Comparison of ENCODE assay signal across 9 cellular contexts in genomic region chr14:50229646-50230045, GRCh38. TPM values are rescaled to one million over a fixed set of nuclear protein-coding genes. Genes with fewer than 3 reads are reported as not detected.
DNase-seq lines count a peak whose midpoint lies in the region; ATAC-seq, FAIRE-seq and TF ChIP-seq lines count a peak whose summit lies in the region.
"Had no signal": no experiment of that assay in that cellular context is flagged by ENCODE, and none has a peak within 500 bp of the region (broad histone marks: within the 10 kb centered on the region; RNA-seq: fewer than 3 reads in every experiment).

No MANE protein-coding gene starts in this region.

- no peak for DNase-seq in DND-41
- DNase-seq in PC-3, result no peak
- no peak for DNase-seq in endothelial cell of umbilical vein (ENCODE audit: low read depth, low spot score)
- no peak for DNase-seq in H7
- DNase-seq in RPMI8226, result no peak
- DNase-seq in stimulated activated CD4-positive, alpha-beta T cell treated with anti-CD3 and anti-CD28 coated beads, Interleukin-4, amount 100 ng/mL, for 24 hours, result no peak
- DNase-seq: NCI-H1436 had no signal

- no peak overlapping the region; the same call in 1 of the 2 replicates for H3K27ac ChIP-seq in DND-41 (ENCODE audit: low read length)
- H3K27ac ChIP-seq in PC-3 (ENCODE audit: low read length), result no peak overlapping the region
- no peak overlapping the region for H3K27ac ChIP-seq in endothelial cell of umbilical vein (ENCODE audit: insufficient read depth, low read depth, low read length)
- no peak overlapping the region for H3K27ac ChIP-seq in parathyroid adenoma

- no TSS peak for BruUV-seq in PC-3 (replicated peaks; lab: Mats Ljungman, UMichigan)
- BruUV-seq in endothelial cell of umbilical vein (replicated peaks; lab: Mats Ljungman, UMichigan), result no TSS peak

- FAIRE-seq in endothelial cell of umbilical vein (lab: Jason Lieb, UNC), result no peak

- H3F3A ChIP-seq in PC-3 (ENCODE audit: low read length, unreplicated experiment), result peaks cover 10% of the 10 kb centered on the region

- TF ChIP-seq POLR2A in endothelial cell of umbilical vein (IDR thresholded peaks at IDR 0.05; ENCODE audit: low read depth, low read length), result no peak

- H4K20me1 ChIP-seq in DND-41 (ENCODE audit: insufficient read depth, low read length) (peaks cover 3% of the 10 kb centered on the region; the same call in 1 of the 2 replicates), PC-3 (ENCODE audit: low read length) (0 out of 2 replicates have a peak, but pooled peaks cover 11% of the 10 kb centered on the region), endothelial cell of umbilical vein (replicated peaks; ENCODE audit: control insufficient read depth, extremely low read depth, insufficient read depth, low read length) (peaks cover 13% of the 10 kb centered on the region)

- CTCF ChIA-PET in PC-3 (lab: Charles Lee) (no interaction called here), endothelial cell of umbilical vein (lab: Charles Lee) (no interaction called here)

- POLR2A ChIA-PET in PC-3 (lab: Charles Lee; ENCODE audit: unreplicated experiment), result no interaction called here
- POLR2A ChIA-PET in endothelial cell of umbilical vein (lab: Charles Lee), result no interaction called here

- peak overlapping the region; percentile 29 to 75; a peak in 3 of 4 replicates for H3K4me3 ChIP-seq in DND-41 (ENCODE audit: low read depth in 1 of 2, low read length in 2 of 2)
- H3K4me3 ChIP-seq in PC-3 (ENCODE audit: low read length), result peak overlapping the region; percentile 93
- H3K4me3 ChIP-seq in endothelial cell of umbilical vein (replicated peaks in 1 of 3; ENCODE audit: insufficient read depth in 1 of 3, low read depth in 1 of 3, low read length in 3 of 3), result peak overlapping the region in 1 of 3 experiments; percentile 99
- H3K4me3 ChIP-seq in parathyroid adenoma (ENCODE audit: low read depth, low read length), result peak overlapping the region; percentile 84
- H3K4me3 ChIP-seq in H7 (ENCODE audit: insufficient read depth, low read depth, low read length), result no peak overlapping the region

- intact Hi-C loops in PC-3 (cut with micrococcal nuclease), result loop anchor here (2.0 to 5.0 kb wide), 3 partner anchors 83 to 367 kb away; partner anchors contain the start of genes DMAC2L, L2HGDH and MAP4K5
- intact Hi-C loops in endothelial cell of umbilical vein (cut with micrococcal nuclease), result loop anchor here (2.0 to 10.0 kb wide), 3 partner anchors 303 to 605 kb away; partner anchors contain the start of genes MAP4K5, MGAT2 and RPL36AL

- ATAC-seq in DND-41 (ENCODE audit: insufficient read depth, low read depth) (no peak), PC-3 (no peak), GM21723 (IDR thresholded peaks at IDR 0.05; ENCODE audit: unreplicated experiment) (no peak)

- peaks cover 6% of the 10 kb centered on the region; the same call in 1 of the 2 replicates for H3K36me3 ChIP-seq in DND-41 (ENCODE audit: insufficient read depth, low read length)
- no peaks in the 10 kb centered on the region for H3K36me3 ChIP-seq in PC-3 (ENCODE audit: low read depth, low read length)
- no peaks in the 10 kb centered on the region for H3K36me3 ChIP-seq in endothelial cell of umbilical vein (ENCODE audit: control insufficient read depth in 2 of 2, extremely low read depth in 1 of 2, insufficient read depth in 2 of 2, low read length in 2 of 2)
- no peaks in the 10 kb centered on the region for H3K36me3 ChIP-seq in parathyroid adenoma (ENCODE audit: control insufficient read depth, insufficient read depth, low read length)
- H3K36me3 ChIP-seq in H7 (replicated peaks; ENCODE audit: control insufficient read depth, insufficient read depth, low read length), result no peaks in the 10 kb centered on the region

- no peak overlapping the region for H2AFZ ChIP-seq in DND-41 (ENCODE audit: low read depth, low read length)
- H2AFZ ChIP-seq in PC-3 (ENCODE audit: low read length), result 0 out of 2 replicates have a peak overlapping the region, but pooled peaks have one; percentile 6
- no peak overlapping the region for H2AFZ ChIP-seq in endothelial cell of umbilical vein (ENCODE audit: low read depth, low read length)
- H2AFZ ChIP-seq in parathyroid adenoma, result no peak overlapping the region

- H3K9me2 ChIP-seq in PC-3 (replicated peaks; ENCODE audit: low read length), result no peaks in the 10 kb centered on the region

- TF ChIP-seq CTCF in DND-41 (IDR thresholded peaks at IDR 0.05; ENCODE audit: borderline replicate concordance, extremely low read depth, low read length, poor library complexity, severe bottlenecking) (no peak), PC-3 (conservative IDR thresholded peaks at IDR 0.05; ENCODE audit: low read depth, low read length) (no peak), endothelial cell of umbilical vein (IDR thresholded peaks at IDR 0.05; ENCODE audit: extremely low read depth in 1 of 2, insufficient read depth in 1 of 2, low read depth in 1 of 2, low read length in 2 of 2) (no peak), parathyroid adenoma (IDR thresholded peaks at IDR 0.05) (no peak)

- H3K27me3 ChIP-seq in DND-41 (ENCODE audit: insufficient read depth, low read length, poor library complexity) (no peaks in the 10 kb centered on the region), PC-3 (ENCODE audit: low read length) (no peaks in the 10 kb centered on the region), endothelial cell of umbilical vein (ENCODE audit: control insufficient read depth in 2 of 2, insufficient read depth in 2 of 2, low read length in 2 of 2) (no peaks in the 10 kb centered on the region), parathyroid adenoma (ENCODE audit: control insufficient read depth, insufficient read depth, low read length) (no peaks in the 10 kb centered on the region), H7 (ENCODE audit: control insufficient read depth, insufficient read depth, low read length) (no peaks in the 10 kb centered on the region)

- H3K9ac ChIP-seq in DND-41 (ENCODE audit: low read depth, low read length) (peak overlapping the region; percentile 69), PC-3 (ENCODE audit: low read length) (no peak overlapping the region), endothelial cell of umbilical vein (replicated peaks; ENCODE audit: extremely low read depth, insufficient read depth, low read length) (no peak overlapping the region), parathyroid adenoma (no peak overlapping the region)

- H3K9me1 ChIP-seq in endothelial cell of umbilical vein (replicated peaks; ENCODE audit: control insufficient read depth, extremely low read depth, insufficient read depth, low read length), result peaks cover 4% of the 10 kb centered on the region

- H3K4me1 ChIP-seq in DND-41 (ENCODE audit: insufficient read depth, low read length) (peaks cover 30% of the 10 kb centered on the region), PC-3 (ENCODE audit: insufficient read depth, low read length) (peaks cover 46% of the 10 kb centered on the region), endothelial cell of umbilical vein (ENCODE audit: control insufficient read depth, extremely low read depth, insufficient read depth, low read length) (peaks cover 34% of the 10 kb centered on the region), parathyroid adenoma (peaks cover 22% of the 10 kb centered on the region)

- H3K4me2 ChIP-seq in DND-41 (ENCODE audit: insufficient read depth, low read length) (peak overlapping the region; percentile 69), PC-3 (ENCODE audit: low read length) (peak overlapping the region; percentile 87), endothelial cell of umbilical vein (ENCODE audit: insufficient read depth, low read length) (peak overlapping the region; percentile 98), parathyroid adenoma (ENCODE audit: low read length) (peak overlapping the region; percentile 86)

- no peaks in the 10 kb centered on the region for H3K9me3 ChIP-seq in DND-41 (ENCODE audit: insufficient read depth, low read length, severe bottlenecking)
- no peaks in the 10 kb centered on the region for H3K9me3 ChIP-seq in PC-3 (ENCODE audit: low read length)
- H3K9me3 ChIP-seq in endothelial cell of umbilical vein (replicated peaks; ENCODE audit: control insufficient read depth, insufficient read depth, low read length), result no peaks in the 10 kb centered on the region
- no peaks in the 10 kb centered on the region for H3K9me3 ChIP-seq in parathyroid adenoma (ENCODE audit: control insufficient read depth, low read length)

- dilution Hi-C loops in endothelial cell of umbilical vein (cut with MboI; ENCODE audit: extremely low pct_ligation_motif_present, low sequenced_read_pairs), result no loop called here

- peaks cover 64% of the 10 kb centered on the region for H3K79me2 ChIP-seq in DND-41 (ENCODE audit: insufficient read depth, low read length)
- peaks cover 54% of the 10 kb centered on the region for H3K79me2 ChIP-seq in PC-3 (ENCODE audit: low read length)
- peaks cover 55% of the 10 kb centered on the region for H3K79me2 ChIP-seq in endothelial cell of umbilical vein (ENCODE audit: control insufficient read depth, insufficient read depth, low read length)
- H3K79me2 ChIP-seq in parathyroid adenoma, result peaks cover 31% of the 10 kb centered on the region

TF ChIP-seq in endothelial cell of umbilical vein, 7 proteins besides CTCF, POLR2A, EP300 and RAD21:
- no peak for TF ChIP-seq MYC (IDR thresholded peaks at IDR 0.05; ENCODE audit: low read depth, low read length)
- TF ChIP-seq EZH2 (IDR thresholded peaks at IDR 0.05; ENCODE audit: borderline replicate concordance, low read depth, low read length, severe bottlenecking), result no peak
- TF ChIP-seq MAX (IDR thresholded peaks at IDR 0.05; ENCODE audit: insufficient read depth, insufficient read length), result no peak

RNA-seq across cellular contexts. Expression of gene SOS2, which starts 1.7 kb away (rescaled TPM):
- total RNA-seq in PC-3 (2014; rRNA removed) (9.1 and 9.9 TPM in 2 replicates), endothelial cell of umbilical vein (21.3 and 23.7 TPM in 2 replicates)
- polyA plus RNA-seq in endothelial cell of umbilical vein, result 6.2 and 6.7 TPM in 2 replicates
- polyA plus RNA-seq in endothelial cell of umbilical vein (2011; cell fraction: cytosol; rRNA removed), result 6.8 and 7.8 TPM in 2 replicates
- 14.1 and 17.0 TPM in 2 replicates for polyA plus RNA-seq in endothelial cell of umbilical vein (2011; cell fraction: nucleus; rRNA removed)
- 10.2 and 13.5 TPM in 2 replicates for polyA plus RNA-seq in endothelial cell of umbilical vein (2012)
- 14.3 and 14.9 TPM in 2 replicates for polyA minus RNA-seq in endothelial cell of umbilical vein
- 7.2 TPM for polyA minus RNA-seq in endothelial cell of umbilical vein (2011; cell fraction: cytosol; rRNA and poly(A)+ RNA removed)
- polyA minus RNA-seq in endothelial cell of umbilical vein (2011; cell fraction: nucleus; rRNA and poly(A)+ RNA removed), result 37.4 and 49.6 TPM in 2 replicates
- 12.9 and 16.1 TPM in 2 replicates for total RNA-seq in H7 (2014; rRNA removed; shearing (Covaris generic))
